In genomic region chr15:95132774-95133173, GRCh38 we compare ENCODE assay signal across 14 cellular contexts.
DNase-seq lines count a peak whose midpoint lies in the region; ATAC-seq lines count a peak whose summit lies in the region.
"Had no signal": no experiment of that assay in that cellular context is flagged by ENCODE, and none has a peak within 500 bp of the region (broad histone marks: within the 10 kb centered on the region; RNA-seq: fewer than 3 reads in every experiment).

No MANE protein-coding gene starts in this region.

- ATAC-seq in HG03457 (IDR thresholded peaks at IDR 0.05; ENCODE audit: unreplicated experiment) = no peak
- no peak for ATAC-seq in Right ventricle myocardium inferior
- ATAC-seq: naive thymus-derived CD4-positive, alpha-beta T cell; stimulated activated memory B cell treated with anti-CD40 and anti-IgM and Interleukin-4, amounts not matched to agents 10 μg/mL and 1 μg/mL and 100 μg/mL, for 72 hours had no signal

- intact Hi-C loops in Right ventricle myocardium inferior (cut with DNase I) = no loop called here

- DNase-seq in HK-2 (ENCODE audit: unreplicated experiment) = peak; percentile 46
- peak; percentile 47 for DNase-seq in astrocyte of the hippocampus (ENCODE audit: low read depth, low spot score)
- DNase-seq in islet precursor cell = peak; percentile 64
- no peak for DNase-seq in iPS-NIHi7 (ENCODE audit: extremely low spot score)
- no peak for DNase-seq in Right ventricle myocardium inferior (ENCODE audit: missing footprints)
- DNase-seq in Ammon's horn (ENCODE audit: low spot score) = no peak
- DNase-seq: adrenal gland; glutamatergic neuron; naive thymus-derived CD4-positive, alpha-beta T cell; NCI-H1930; NCI-H524 treated with DMSO at 0.1 percent for 48 hours; retina had no signal

Comparison
In these comparisons a context has a peak if more than half of its experiments do, and no peak if none do; other contexts are left out.
1. DNase-seq: peak in HK-2 (single experiment), astrocyte of the hippocampus (single experiment) and islet precursor cell (single experiment); none in iPS-NIHi7 (single experiment), Right ventricle myocardium inferior (single experiment) and Ammon's horn (single experiment).